Comparison of ENCODE assay signal across 17 cellular contexts in the genomic region with DNA sequence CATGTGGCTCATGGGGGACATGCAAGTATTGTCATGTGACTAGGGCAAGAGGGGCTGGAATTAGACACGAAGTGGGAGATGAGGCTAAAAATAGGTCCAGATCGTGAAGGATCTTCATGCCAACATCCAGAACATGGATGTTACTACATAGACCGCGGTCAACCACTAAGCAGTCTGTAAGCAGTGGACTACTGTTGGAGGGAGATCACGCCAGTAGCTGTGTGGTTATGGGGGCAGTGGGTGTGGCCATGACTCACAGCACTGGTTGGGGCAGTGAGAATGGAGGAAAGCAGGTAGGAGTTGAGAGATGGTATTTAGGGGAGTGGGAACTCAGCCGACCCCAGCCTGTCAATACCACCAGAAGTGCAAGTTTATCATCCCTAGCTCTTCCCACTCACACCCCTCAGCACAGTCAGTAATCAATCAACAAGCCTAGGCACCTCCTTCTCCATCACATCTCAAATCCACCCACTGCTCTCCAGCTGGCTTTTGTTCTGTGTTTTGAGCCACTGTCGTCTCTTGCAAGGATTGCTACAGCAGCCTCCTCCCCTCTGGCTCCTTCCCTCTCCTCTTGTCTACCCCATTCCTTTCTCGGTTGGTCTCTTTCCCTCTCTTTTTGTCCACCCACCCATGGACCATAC.
DNase-seq lines count a peak whose midpoint lies in the region; ATAC-seq and TF ChIP-seq lines count a peak whose summit lies in the region.
"Had no signal": no experiment of that assay in that cellular context is flagged by ENCODE, and none has a peak within 500 bp of the region (broad histone marks: within the 10 kb centered on the region; RNA-seq: fewer than 3 reads in every experiment).

No MANE protein-coding gene starts in this region.

- H3K36me3 Mint-ChIP-seq in neural crest cell (ENCODE audit: low read depth) = peaks cover 22% of the 10 kb centered on the region
- no peaks in the 10 kb centered on the region for H3K36me3 Mint-ChIP-seq in activated T-helper 17 cell treated with anti-CD3 and anti-CD28 coated beads, Interleukin-2, amount 50 U/mL, for 72 hours (ENCODE audit: low read depth)
- H3K36me3 Mint-ChIP-seq: naive B cell; stimulated activated memory B cell treated with anti-CD40 and anti-IgM and Interleukin-4, amounts not matched to agents 10 μg/mL and 1 μg/mL and 100 μg/mL, for 72 hours had no signal

- H4K20me1 ChIP-seq in GM23248 (ENCODE audit: insufficient read depth) = no peaks in the 10 kb centered on the region

- in situ Hi-C loops in GM23248 (cut with MboI) = no loop called here

- H3K9me2 ChIP-seq in GM23248 (ENCODE audit: insufficient read depth) = no peaks in the 10 kb centered on the region

- H3K27ac Mint-ChIP-seq in neural crest cell (ENCODE audit: unreplicated experiment) = peak overlapping the region; percentile 89
- H3K27ac Mint-ChIP-seq in activated T-helper 17 cell treated with anti-CD3 and anti-CD28 coated beads, Interleukin-2, amount 50 U/mL, for 72 hours = no peak overlapping the region
- H3K27ac Mint-ChIP-seq: activated CD8-positive, alpha-beta T cell treated with anti-CD3 and anti-CD28 coated beads, Interleukin-2, amount 10 ng/mL, durations not matched to agents 7 days and 5 days; stimulated activated memory B cell treated with anti-CD40 and anti-IgM and Interleukin-4, amounts not matched to agents 10 μg/mL and 1 μg/mL and 100 μg/mL, for 72 hours had no signal

- peaks cover 21% of the 10 kb centered on the region for H3K4me1 ChIP-seq in GM23248 (ENCODE audit: insufficient read depth)
- no peaks in the 10 kb centered on the region for H3K4me1 ChIP-seq in prostate gland (replicated peaks)
- H3K4me1 ChIP-seq: right atrium auricular region, vagina had no signal

- H3K27me3 ChIP-seq in GM23248 (replicated peaks; ENCODE audit: insufficient read depth) (no peaks in the 10 kb centered on the region), prostate gland (replicated peaks; ENCODE audit: insufficient read depth) (no peaks in the 10 kb centered on the region)
- H3K27me3 ChIP-seq: right atrium auricular region, vagina had no signal

- TF ChIP-seq CTCF in NB4 (IDR thresholded peaks at IDR 0.05; ENCODE audit: low read depth, low read length) = no peak
- TF ChIP-seq CTCF in cardiac fibroblast (IDR thresholded peaks at IDR 0.05; ENCODE audit: low read depth, low read length) = no peak
- no peak for TF ChIP-seq CTCF in neural crest cell (conservative IDR thresholded peaks at IDR 0.05)
- TF ChIP-seq CTCF in prostate gland (IDR thresholded peaks at IDR 0.05) = no peak

- peaks cover 4% of the 10 kb centered on the region for H3K4me1 Mint-ChIP-seq in neural crest cell
- H3K4me1 Mint-ChIP-seq in activated T-helper 17 cell treated with anti-CD3 and anti-CD28 coated beads, Interleukin-2, amount 50 U/mL, for 72 hours = peaks cover 5% of the 10 kb centered on the region
- H3K4me1 Mint-ChIP-seq: naive B cell; stimulated activated memory B cell treated with anti-CD40 and anti-IgM and Interleukin-4, amounts not matched to agents 10 μg/mL and 1 μg/mL and 100 μg/mL, for 72 hours had no signal

- WGBS in GM23248 (ENCODE audit: low coverage in 1 of 2, low lambda C conversion rate in 2 of 2, missing lambda C conversion rate in 2 of 2), 2 experiments = 80 to 82% methylated on average over 8 of the region's 8 CpGs
- 85% methylated on average over 8 of the region's 8 CpGs for WGBS in prostate gland

- no peaks in the 10 kb centered on the region for H3K9me3 Mint-ChIP-seq in neural crest cell
- H3K9me3 Mint-ChIP-seq in activated T-helper 17 cell treated with anti-CD3 and anti-CD28 coated beads, Interleukin-2, amount 50 U/mL, for 72 hours = no peaks in the 10 kb centered on the region
- H3K9me3 Mint-ChIP-seq: naive B cell; stimulated activated memory B cell treated with anti-CD40 and anti-IgM and Interleukin-4, amounts not matched to agents 10 μg/mL and 1 μg/mL and 100 μg/mL, for 72 hours had no signal

- no peak for ATAC-seq in activated T-helper 17 cell treated with anti-CD3 and anti-CD28 coated beads, Interleukin-2, amount 50 U/mL, for 72 hours (replicated peaks)
- ATAC-seq in HG03159 (IDR thresholded peaks at IDR 0.05; ENCODE audit: unreplicated experiment) = no peak
- ATAC-seq: activated CD8-positive, alpha-beta T cell treated with anti-CD3 and anti-CD28 coated beads, Interleukin-2, amount 10 ng/mL, durations not matched to agents 7 days and 5 days; stimulated activated memory B cell treated with anti-CD40 and anti-IgM and Interleukin-4, amounts not matched to agents 10 μg/mL and 1 μg/mL and 100 μg/mL, for 72 hours had no signal

- DNase-seq in GM23248 (peak; percentile 50), NB4 (ENCODE audit: low read depth) (peak; percentile 25), cardiac fibroblast (ENCODE audit: low read depth in 2 of 2) (peak; percentile 59 to 68), neural crest cell (ENCODE audit: low read depth, low spot score) (no peak), NCI-H146 treated with DMSO at 0.1 percent for 48 hours (lab: John Stamatoyannopoulos, UW; ENCODE audit: unreplicated experiment) (no peak), prostate gland (ENCODE audit: low spot score) (no peak)
- DNase-seq: activated CD8-positive, alpha-beta T cell treated with anti-CD3 and anti-CD28 coated beads, Interleukin-2, amount 10 ng/mL, durations not matched to agents 7 days and 5 days; activated effector memory CD4-positive, alpha-beta T cell treated with Interleukin-2 at 50 U/mL for 16 hours; C1 segment of cervical spinal cord; naive B cell; NCI-H748 treated with DMSO at 0.1 percent for 48 hours; stimulated activated CD4-positive, alpha-beta T cell treated with anti-CD3 and anti-CD28 coated beads, Interleukin-4, amount 100 ng/mL, for 4 hours had no signal

- TF ChIP-seq POLR2A in NB4 (IDR thresholded peaks at IDR 0.05; ENCODE audit: extremely low read depth, insufficient read length) (no peak), prostate gland (IDR thresholded peaks at IDR 0.05) (no peak)

- H3F3A ChIP-seq in GM23248 (ENCODE audit: insufficient read depth) = peaks cover 19% of the 10 kb centered on the region

- H3K27ac ChIP-seq in GM23248 (peak overlapping the region; percentile 54), prostate gland (no peak overlapping the region)
- H3K27ac ChIP-seq: right atrium auricular region, vagina had no signal

- no peak overlapping the region for H2AFZ ChIP-seq in GM23248

- no peak overlapping the region for H3K4me3 Mint-ChIP-seq in neural crest cell
- no peak overlapping the region for H3K4me3 Mint-ChIP-seq in activated T-helper 17 cell treated with anti-CD3 and anti-CD28 coated beads, Interleukin-2, amount 50 U/mL, for 72 hours
- H3K4me3 Mint-ChIP-seq: activated CD8-positive, alpha-beta T cell treated with anti-CD3 and anti-CD28 coated beads, Interleukin-2, amount 10 ng/mL, durations not matched to agents 7 days and 5 days; stimulated activated memory B cell treated with anti-CD40 and anti-IgM and Interleukin-4, amounts not matched to agents 10 μg/mL and 1 μg/mL and 100 μg/mL, for 72 hours had no signal

- H3K4me3 ChIP-seq in GM23248 = no peak overlapping the region
- no peak overlapping the region for H3K4me3 ChIP-seq in NB4 (ENCODE audit: low read depth, low read length)
- H3K4me3 ChIP-seq in cardiac fibroblast (replicated peaks in 1 of 2; ENCODE audit: low read depth in 2 of 2, low read length in 2 of 2) = no peak overlapping the region
- H3K4me3 ChIP-seq in prostate gland = no peak overlapping the region
- H3K4me3 ChIP-seq: right atrium auricular region, vagina had no signal

- H3K9me3 ChIP-seq in GM23248 (ENCODE audit: low read depth) (no peaks in the 10 kb centered on the region), prostate gland (no peaks in the 10 kb centered on the region)
- H3K9me3 ChIP-seq: right atrium auricular region, vagina had no signal

- no peak overlapping the region for H3K4me2 ChIP-seq in GM23248 (ENCODE audit: unreplicated experiment)

- no peaks in the 10 kb centered on the region for H3K79me2 ChIP-seq in GM23248 (ENCODE audit: insufficient read depth)

- no peak overlapping the region for H3K9ac ChIP-seq in GM23248

- H3K36me3 ChIP-seq in GM23248 (ENCODE audit: low read depth) (peaks cover 3% of the 10 kb centered on the region), prostate gland (no peaks in the 10 kb centered on the region)
- H3K36me3 ChIP-seq: right atrium auricular region, vagina had no signal

- H3K27me3 Mint-ChIP-seq in neural crest cell (ENCODE audit: low read depth) = no peaks in the 10 kb centered on the region
- H3K27me3 Mint-ChIP-seq in activated T-helper 17 cell treated with anti-CD3 and anti-CD28 coated beads, Interleukin-2, amount 50 U/mL, for 72 hours = peaks cover 4% of the 10 kb centered on the region
- H3K27me3 Mint-ChIP-seq: stimulated activated memory B cell treated with anti-CD40 and anti-IgM and Interleukin-4, amounts not matched to agents 10 μg/mL and 1 μg/mL and 100 μg/mL, for 72 hours had no signal

- intact Hi-C loops in prostate gland (cut with DNase I) = no loop called here

Comparison
In these comparisons a context has a peak if more than half of its experiments do, and no peak if none do; other contexts are left out.
1. DNase-seq: peak in GM23248 (single experiment), NB4 (single experiment) and cardiac fibroblast (2 of 2); none in neural crest cell (single experiment), NCI-H146 treated with DMSO at 0.1 percent for 48 hours (single experiment) and prostate gland (single experiment).